ENCODE assay signal across 13 cellular contexts in the genomic region with DNA sequence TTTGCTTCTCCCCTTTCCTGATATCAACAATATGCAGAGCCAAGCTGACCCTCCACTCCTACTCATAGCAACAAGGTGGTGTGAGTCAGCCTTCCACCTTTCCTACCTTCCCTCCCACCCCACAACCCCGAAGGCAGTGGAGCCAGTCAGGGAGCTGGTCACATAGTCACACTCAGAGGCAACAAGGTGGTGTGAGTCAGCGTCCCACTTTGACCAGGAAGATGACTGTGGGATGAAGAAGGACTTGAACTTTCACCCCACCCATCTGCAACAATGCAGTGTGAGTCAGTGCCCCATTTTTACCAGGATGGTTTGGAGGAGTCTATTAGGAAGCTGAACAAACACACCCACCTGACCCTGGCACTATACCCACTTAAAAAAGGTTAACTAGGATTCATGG. TPM values are rescaled to one million over a fixed set of nuclear protein-coding genes. Genes with fewer than 3 reads are reported as not detected.
DNase-seq lines count a peak whose midpoint lies in the region; ATAC-seq, FAIRE-seq and TF ChIP-seq lines count a peak whose summit lies in the region.
"Had no signal": no experiment of that assay in that cellular context is flagged by ENCODE, and none has a peak within 500 bp of the region (broad histone marks: within the 10 kb centered on the region; RNA-seq: fewer than 3 reads in every experiment).

No MANE protein-coding gene starts in this region.

- CTCF ChIA-PET in AG04450 (lab: Charles Lee) = interaction anchor here (0.9 kb wide), 1 partner anchor 9 kb away, joined by 4 read pairs; no protein-coding TSS in a partner anchor
- CTCF ChIA-PET in K562 (lab: Yijun Ruan, JAX; ENCODE audit: low intra/inter-chr PET ratio) = no interaction called here
- CTCF ChIA-PET in HepG2 (lab: Yijun Ruan, JAX; ENCODE audit: low intra/inter-chr PET ratio, low total read pairs) = no interaction called here

- BruUV-seq in K562 (replicated peaks; lab: Mats Ljungman, UMichigan) (no TSS peak), HepG2 (replicated peaks; lab: Mats Ljungman, UMichigan) (no TSS peak)

- H3K36me3 ChIP-seq in K562 (ENCODE audit: control insufficient read depth, insufficient read depth, low read length) (no peaks in the 10 kb centered on the region), HepG2 (replicated peaks in 1 of 2; ENCODE audit: control insufficient read depth in 1 of 2, insufficient read depth in 2 of 2, low read length in 2 of 2) (no peaks in the 10 kb centered on the region)
- H3K36me3 ChIP-seq: HAP-1, sigmoid colon had no signal

- H3K4me3 Mint-ChIP-seq in HFFc6 = no peak overlapping the region
- H3K4me3 Mint-ChIP-seq: CD8-positive, alpha-beta memory T cell had no signal

- no peak for TF ChIP-seq CTCF in AG04450 (IDR thresholded peaks at IDR 0.05; ENCODE audit: low read depth, low read length)
- TF ChIP-seq CTCF in HFFc6 (IDR thresholded peaks at IDR 0.05) = no peak
- no peak for TF ChIP-seq CTCF in K562 (IDR thresholded peaks at IDR 0.05 in 2 of 3, conservative IDR thresholded peaks at IDR 0.05 in 1 of 3; ENCODE audit: insufficient read depth in 2 of 3, low read depth in 1 of 3, low read length in 3 of 3)
- no peak for TF ChIP-seq CTCF in HepG2 (CRISPR knock-in tag; IDR thresholded peaks at IDR 0.05)

- peak overlapping the region; percentile 42; the same call in 1 of the 2 replicates for H3K27ac Mint-ChIP-seq in HFFc6
- H3K27ac Mint-ChIP-seq: CD8-positive, alpha-beta memory T cell had no signal

- H3K36me3 Mint-ChIP-seq in HFFc6 (ENCODE audit: low read depth) = peaks cover 7% of the 10 kb centered on the region; the same call in 1 of the 2 replicates

- POLR2A ChIA-PET in AG04450 (lab: Yijun Ruan, JAX) (no interaction called here), K562 (lab: Yijun Ruan, JAX) (interaction anchor here (0.6 to 2.1 kb wide), 3 partner anchors 11 to 277 kb away, joined by 3 to 5 read pairs (median 3); no protein-coding TSS in a partner anchor), HepG2 (lab: Yijun Ruan, JAX) (interaction anchor here (1.2 kb wide), 1 partner anchor 9 kb away, joined by 6 read pairs; no protein-coding TSS in a partner anchor)

- H3K79me2 ChIP-seq in K562 (ENCODE audit: control insufficient read depth, insufficient read depth, low read length) (no peaks in the 10 kb centered on the region), HepG2 (ENCODE audit: insufficient read depth, low read length) (no peaks in the 10 kb centered on the region)

- in situ Hi-C loops in K562 (cut with MboI) = no loop called here
- in situ Hi-C loops in HepG2 (cut with HindIII; ENCODE audit: extremely low pct_ligation_motif_present, low pct_unique_long_range_greater_than_20kb) = no loop called here
- in situ Hi-C loops in G401 (cut with HindIII; ENCODE audit: low sequenced_read_pairs) = no loop called here

- H3K4me3 ChIP-seq in AG04450 (ENCODE audit: low read depth, low read length) (no peak overlapping the region), K562 (no peak overlapping the region), HepG2 (replicated peaks in 1 of 3; ENCODE audit: insufficient read depth in 1 of 3, low read depth in 2 of 3, low read length in 3 of 3) (no peak overlapping the region)
- H3K4me3 ChIP-seq: HAP-1, sigmoid colon had no signal

- H3K4me1 ChIP-seq in K562 (replicated peaks in 1 of 2; ENCODE audit: control insufficient read depth in 2 of 2, insufficient read depth in 2 of 2, low read length in 2 of 2) (no peaks in the 10 kb centered on the region; a peak in 1 of 5 replicates), HepG2 (ENCODE audit: insufficient read depth, low read length) (peaks cover 11% of the 10 kb centered on the region)
- H3K4me1 ChIP-seq: HAP-1, sigmoid colon had no signal

- H4K20me1 ChIP-seq in K562 (replicated peaks; ENCODE audit: control insufficient read depth, insufficient read depth, low read length) = no peaks in the 10 kb centered on the region
- H4K20me1 ChIP-seq in HepG2 (ENCODE audit: insufficient read depth, low read length) = no peaks in the 10 kb centered on the region

- FAIRE-seq in K562 (lab: Jason Lieb, UNC) = peak; percentile 80
- no peak for FAIRE-seq in HepG2 (lab: Jason Lieb, UNC)

- peaks cover 24% of the 10 kb centered on the region for H3K4me1 Mint-ChIP-seq in HFFc6 (ENCODE audit: low read depth)
- H3K4me1 Mint-ChIP-seq: CD8-positive, alpha-beta memory T cell had no signal

- intact Hi-C loops in K562 (cut with micrococcal nuclease) (no loop called here), HepG2 (cut with micrococcal nuclease; ENCODE audit: unreplicated experiment) (no loop called here), left ventricle myocardium superior (cut with micrococcal nuclease) (no loop called here), Right ventricle myocardium inferior (cut with DNase I) (no loop called here)

- no peak overlapping the region for H3K9ac ChIP-seq in K562 (ENCODE audit: insufficient read depth in 1 of 2, low read depth in 2 of 2, low read length in 2 of 2)
- no peak overlapping the region for H3K9ac ChIP-seq in HepG2 (ENCODE audit: insufficient read depth, low read depth, low read length)

- H3K4me2 ChIP-seq in K562 (ENCODE audit: insufficient read depth, low read length) (no peak overlapping the region), HepG2 (ENCODE audit: low read depth, low read length) (no peak overlapping the region)

- WGBS in K562 (ENCODE audit: insufficient coverage, low coverage, missing lambda C conversion rate) = 7% methylated on average over 2 of the region's 2 CpGs
- 5% methylated on average over 2 of the region's 2 CpGs for WGBS in HepG2 (ENCODE audit: low lambda C conversion rate)

- TF ChIP-seq RAD21 in K562 (CRISPR knock-in tag; conservative IDR thresholded peaks at IDR 0.05 in 1 of 2, IDR thresholded peaks at IDR 0.05 in 1 of 2) (no peak), HepG2 (CRISPR knock-in tag; IDR thresholded peaks at IDR 0.05) (no peak)

- H3K27me3 ChIP-seq in AG04450 (ENCODE audit: control insufficient read depth, insufficient read depth, low read length) (no peaks in the 10 kb centered on the region), K562 (ENCODE audit: control insufficient read depth in 2 of 2, insufficient read depth in 2 of 2, low read length in 2 of 2) (no peaks in the 10 kb centered on the region), HepG2 (ENCODE audit: control insufficient read depth in 1 of 2, insufficient read depth in 2 of 2, low read length in 2 of 2) (no peaks in the 10 kb centered on the region)
- H3K27me3 ChIP-seq: sigmoid colon had no signal

- TF ChIP-seq POLR2A in K562 (conservative IDR thresholded peaks at IDR 0.05) (no peak), HepG2 (IDR thresholded peaks at IDR 0.05; ENCODE audit: insufficient read depth in 1 of 2, low read depth in 2 of 2, low read length in 2 of 2) (no peak)

- H3K9me1 ChIP-seq in K562 (ENCODE audit: control insufficient read depth, insufficient read depth, low read length) = no peaks in the 10 kb centered on the region

- H2AFZ ChIP-seq in K562 (ENCODE audit: low read depth, low read length) (no peak overlapping the region), HepG2 (ENCODE audit: low read length) (no peak overlapping the region)

- H3K9me3 ChIP-seq in AG04450 (ENCODE audit: control insufficient read depth, insufficient read depth, low read length) (no peaks in the 10 kb centered on the region), K562 (replicated peaks; ENCODE audit: control insufficient read depth, insufficient read depth, low read depth, low read length) (no peaks in the 10 kb centered on the region), HepG2 (ENCODE audit: low read length) (no peaks in the 10 kb centered on the region)
- H3K9me3 ChIP-seq: HAP-1, sigmoid colon had no signal

- H3K9me3 Mint-ChIP-seq in HFFc6 = no peaks in the 10 kb centered on the region

- ATAC-seq in K562 = peak; percentile 44; the same call in 1 of the 3 replicates
- ATAC-seq in HepG2 = peak; percentile 73
- no peak for ATAC-seq in left ventricle myocardium superior
- ATAC-seq in Right ventricle myocardium inferior = no peak

- H3K27ac ChIP-seq in AG04450 (ENCODE audit: low read depth, low read length) = no peak overlapping the region
- no peak overlapping the region for H3K27ac ChIP-seq in K562 (ENCODE audit: extremely low read depth, low read depth, low read length)
- no peak overlapping the region for H3K27ac ChIP-seq in HepG2 (ENCODE audit: extremely low read length, insufficient read depth, low read length)
- H3K27ac ChIP-seq: sigmoid colon had no signal

- peaks cover 5% of the 10 kb centered on the region; the same call in 1 of the 2 replicates for H3K27me3 Mint-ChIP-seq in HFFc6 (ENCODE audit: insufficient read depth)

- peak; percentile 6 for DNase-seq in AG04450 (ENCODE audit: low read depth, low spot score)
- peak; percentile 74 for DNase-seq in HFFc6
- peak; percentile 19 to 55 (median 32) for DNase-seq in K562 (ENCODE audit: extremely low read depth in 1 of 4, low spot score in 3 of 4)
- peak; percentile 59 for DNase-seq in HepG2 (ENCODE audit: low spot score)
- no peak for DNase-seq in left ventricle myocardium superior
- no peak for DNase-seq in GOT3 (lab: John Stamatoyannopoulos, UW)
- no peak for DNase-seq in Right ventricle myocardium inferior (ENCODE audit: missing footprints)
- DNase-seq in G401 (ENCODE audit: low spot score) = no peak
- DNase-seq: CD8-positive, alpha-beta memory T cell; NCI-H2227 treated with DMSO at 0.1 percent for 48 hours; sigmoid colon had no signal

- TF ChIP-seq EP300 in K562 (IDR thresholded peaks at IDR 0.05; ENCODE audit: low read length) (no peak), HepG2 (IDR thresholded peaks at IDR 0.05; ENCODE audit: low read depth in 2 of 2, low read length in 2 of 2) (0 out of 4 replicates have a peak, but pooled peaks of 1 of the 2 experiments have one; percentile 14), HepG2 (CRISPR knock-in tag; IDR thresholded peaks at IDR 0.05; ENCODE audit: borderline replicate concordance) (no peak)

RNA-seq across cellular contexts. Expression of gene ZNF782, which starts 30.1 kb away (rescaled TPM):
- polyA plus RNA-seq in AG04450 (2011; rRNA removed) (1.6 and 1.7 TPM in 2 replicates), K562 (2011; rRNA removed) (4.5 and 4.6 TPM in 2 replicates), K562 (2014; fragmentation: Illumina TruSeq; extraction: Trizol) (3.9 and 4.2 TPM in 2 replicates), K562 (2014; fragmentation: Nextera tagmentation; extraction: Ambion mirVana) (under 1 TPM; 0.38 to 0.55 TPM), K562 (2014; rRNA removed) (3.2 and 5.3 TPM in 2 replicates), HepG2 (2011; rRNA removed) (1.4 and 1.5 TPM in 2 replicates)
- 4.8 and 5.3 TPM in 2 replicates for polyA minus RNA-seq in AG04450 (2011; rRNA and poly(A)+ RNA removed)
- 1 to 10 TPM; 1.3 to 2.5 (median 2.0) TPM for total RNA-seq in HFFc6 (2021; fragmentation: NEBNext Ultra II Directional; extraction: Animal tissue kit (Norgen Biotek cat#: 25700))
- total RNA-seq in K562 (2011; cell fraction: chromatin; rRNA removed; ENCODE audit: low replicate concordance) = 4.7 and 25.6 TPM in 2 replicates
- 3.8 and 6.7 TPM in 2 replicates for total RNA-seq in K562 (2011; cell fraction: nucleolus; rRNA removed)
- total RNA-seq in K562 (2011; cell fraction: nucleoplasm; rRNA removed) = 7.1 and 7.6 TPM in 2 replicates
- total RNA-seq in K562 (2014; rRNA removed) (4.3 and 5.1 TPM in 2 replicates), K562 (2014; rRNA removed; fragmentation: Illumina TruSeq; extraction: Trizol) (6.0 and 6.4 TPM in 2 replicates), K562 (2015; rRNA removed; fragmentation: Illumina TruSeq; extraction: Trizol) (7.1 and 8.8 TPM in 2 replicates), K562 (2021) (4.5 and 4.9 TPM in 2 replicates), HepG2 (2016; rRNA removed; fragmentation: Illumina TruSeq; extraction: Trizol) (4.7 and 4.9 TPM in 2 replicates), left ventricle myocardium superior (4.4 TPM), Right ventricle myocardium inferior (3.1 TPM)
- polyA plus RNA-seq in K562 (2011; cell fraction: cytosol; rRNA removed) = 1.0 and 1.2 TPM in 2 replicates
- polyA plus RNA-seq in K562 (2011; cell fraction: nucleus; rRNA removed) = 7.1 and 9.6 TPM in 2 replicates
- polyA plus RNA-seq in K562 (2012) = 2.4 and 3.2 TPM in 2 replicates
- polyA minus RNA-seq in K562 (2011; rRNA and poly(A)+ RNA removed) = 7.2 and 12.4 TPM in 2 replicates
- polyA minus RNA-seq in K562 (2011; cell fraction: cytosol; rRNA and poly(A)+ RNA removed) = 1.4 and 3.0 TPM in 2 replicates
- polyA minus RNA-seq in K562 (2011; cell fraction: nucleus; rRNA and poly(A)+ RNA removed) = 6.1 and 11.3 TPM in 2 replicates
- 0.88 and 2.2 TPM in 2 replicates for total RNA-seq in HepG2 (2016; cell fraction: cytosol; rRNA removed; fragmentation: Illumina TruSeq; extraction: Trizol; ENCODE audit: low read depth)
- total RNA-seq in HepG2 (2016; cell fraction: insoluble cytoplasmic fraction; rRNA removed; fragmentation: Illumina TruSeq; extraction: Trizol) = 3.9 and 5.8 TPM in 2 replicates
- 3.4 TPM in 2 replicates for total RNA-seq in HepG2 (2016; cell fraction: membrane; rRNA removed; fragmentation: Illumina TruSeq; extraction: Trizol)
- 10.7 and 14.7 TPM in 2 replicates for total RNA-seq in HepG2 (2016; cell fraction: nucleus; rRNA removed; fragmentation: Illumina TruSeq; extraction: Trizol)
- 0.50 and 0.88 TPM in 2 replicates for polyA plus RNA-seq in HepG2 (2011; cell fraction: cytosol; rRNA removed)
- polyA plus RNA-seq in HepG2 (2011; cell fraction: nucleus; rRNA removed) = 2.1 TPM in 2 replicates
- polyA plus RNA-seq in HepG2 (2012) = 1.4 and 1.6 TPM in 2 replicates
- 1.5 and 1.7 TPM in 2 replicates for polyA plus RNA-seq in HepG2 (2016; cell fraction: cytosol; fragmentation: Illumina TruSeq; extraction: Trizol; ENCODE audit: low read depth)
- polyA plus RNA-seq in HepG2 (2016; cell fraction: insoluble cytoplasmic fraction; fragmentation: Illumina TruSeq; extraction: Trizol; ENCODE audit: low read depth) = 2.1 and 2.3 TPM in 2 replicates
- 2.1 and 2.4 TPM in 2 replicates for polyA plus RNA-seq in HepG2 (2016; cell fraction: membrane; fragmentation: Illumina TruSeq; extraction: Trizol; ENCODE audit: low read depth)
- 4.9 and 5.3 TPM in 2 replicates for polyA plus RNA-seq in HepG2 (2016; cell fraction: nucleus; fragmentation: Illumina TruSeq; extraction: Trizol; ENCODE audit: insufficient read depth, low read depth)
- 2.2 and 9.6 TPM in 2 replicates for polyA minus RNA-seq in HepG2 (2011; rRNA and poly(A)+ RNA removed; ENCODE audit: low replicate concordance)
- 1.5 and 2.2 TPM in 2 replicates for polyA minus RNA-seq in HepG2 (2011; cell fraction: cytosol; rRNA and poly(A)+ RNA removed)
- polyA minus RNA-seq in HepG2 (2011; cell fraction: nucleus; rRNA and poly(A)+ RNA removed) = 18.7 and 20.3 TPM in 2 replicates
- 2.7 and 5.8 TPM in 2 replicates for total RNA-seq in G401 (2014; rRNA removed; shearing (Covaris generic))

RNA-seq across cellular contexts. Expression of gene NUTM2G, which starts 44.2 kb away (rescaled TPM):
- polyA plus RNA-seq in AG04450 (2011; rRNA removed) (not detected in 2 replicates), K562 (2011; rRNA removed) (not detected in 2 replicates), K562 (2014; fragmentation: Illumina TruSeq; extraction: Trizol) (not detected in 2 replicates), K562 (2014; fragmentation: Nextera tagmentation; extraction: Ambion mirVana) (under 1 TPM; 0.03 TPM), K562 (2014; rRNA removed) (not detected in 2 replicates), HepG2 (2011; rRNA removed) (not detected in 2 replicates)
- polyA minus RNA-seq in AG04450 (2011; rRNA and poly(A)+ RNA removed) = not detected in 2 replicates
- total RNA-seq in HFFc6 (2021; fragmentation: NEBNext Ultra II Directional; extraction: Animal tissue kit (Norgen Biotek cat#: 25700)) = not detected
- not detected in 2 replicates for total RNA-seq in K562 (2011; cell fraction: chromatin; rRNA removed; ENCODE audit: low replicate concordance)
- not detected in 2 replicates for total RNA-seq in K562 (2011; cell fraction: nucleolus; rRNA removed)
- not detected in 2 replicates for total RNA-seq in K562 (2011; cell fraction: nucleoplasm; rRNA removed)
- total RNA-seq in K562 (2014; rRNA removed) (not detected in 2 replicates), K562 (2014; rRNA removed; fragmentation: Illumina TruSeq; extraction: Trizol) (not detected in 2 replicates), K562 (2015; rRNA removed; fragmentation: Illumina TruSeq; extraction: Trizol) (not detected in 2 replicates), K562 (2021) (not detected in 2 replicates), HepG2 (2016; rRNA removed; fragmentation: Illumina TruSeq; extraction: Trizol) (not detected in 2 replicates), left ventricle myocardium superior (not detected), Right ventricle myocardium inferior (not detected)
- not detected in 2 replicates for polyA plus RNA-seq in K562 (2011; cell fraction: cytosol; rRNA removed)
- not detected in 2 replicates for polyA plus RNA-seq in K562 (2011; cell fraction: nucleus; rRNA removed)
- polyA plus RNA-seq in K562 (2012) = 0.65 and 0.69 TPM in 2 replicates
- polyA minus RNA-seq in K562 (2011; rRNA and poly(A)+ RNA removed) = not detected in 2 replicates
- not detected in 2 replicates for polyA minus RNA-seq in K562 (2011; cell fraction: cytosol; rRNA and poly(A)+ RNA removed)
- not detected in 2 replicates for polyA minus RNA-seq in K562 (2011; cell fraction: nucleus; rRNA and poly(A)+ RNA removed)
- not detected in 2 replicates for total RNA-seq in HepG2 (2016; cell fraction: cytosol; rRNA removed; fragmentation: Illumina TruSeq; extraction: Trizol; ENCODE audit: low read depth)
- 0.04 TPM in 1 of 2 replicates, not detected in the other for total RNA-seq in HepG2 (2016; cell fraction: insoluble cytoplasmic fraction; rRNA removed; fragmentation: Illumina TruSeq; extraction: Trizol)
- not detected in 2 replicates for total RNA-seq in HepG2 (2016; cell fraction: membrane; rRNA removed; fragmentation: Illumina TruSeq; extraction: Trizol)
- not detected in 2 replicates for total RNA-seq in HepG2 (2016; cell fraction: nucleus; rRNA removed; fragmentation: Illumina TruSeq; extraction: Trizol)
- polyA plus RNA-seq in HepG2 (2011; cell fraction: cytosol; rRNA removed) = not detected in 2 replicates
- polyA plus RNA-seq in HepG2 (2011; cell fraction: nucleus; rRNA removed) = 0.11 TPM in 1 of 2 replicates, not detected in the other
- polyA plus RNA-seq in HepG2 (2012) = 0.31 and 0.40 TPM in 2 replicates
- not detected in 2 replicates for polyA plus RNA-seq in HepG2 (2016; cell fraction: cytosol; fragmentation: Illumina TruSeq; extraction: Trizol; ENCODE audit: low read depth)
- polyA plus RNA-seq in HepG2 (2016; cell fraction: insoluble cytoplasmic fraction; fragmentation: Illumina TruSeq; extraction: Trizol; ENCODE audit: low read depth) = not detected in 2 replicates
- polyA plus RNA-seq in HepG2 (2016; cell fraction: membrane; fragmentation: Illumina TruSeq; extraction: Trizol; ENCODE audit: low read depth) = not detected in 2 replicates
- not detected in 2 replicates for polyA plus RNA-seq in HepG2 (2016; cell fraction: nucleus; fragmentation: Illumina TruSeq; extraction: Trizol; ENCODE audit: insufficient read depth, low read depth)
- polyA minus RNA-seq in HepG2 (2011; rRNA and poly(A)+ RNA removed; ENCODE audit: low replicate concordance) = not detected in 2 replicates
- not detected in 2 replicates for polyA minus RNA-seq in HepG2 (2011; cell fraction: cytosol; rRNA and poly(A)+ RNA removed)
- polyA minus RNA-seq in HepG2 (2011; cell fraction: nucleus; rRNA and poly(A)+ RNA removed) = not detected in 2 replicates
- total RNA-seq in G401 (2014; rRNA removed; shearing (Covaris generic)) = not detected in 2 replicates
- total RNA-seq: CD8-positive, alpha-beta memory T cell; dermis microvascular lymphatic vessel endothelial cell; sigmoid colon had no signal

Comparison
In these comparisons a context has a peak if more than half of its experiments do, and no peak if none do; other contexts are left out.
1. DNase-seq: peak in AG04450 (single experiment), HFFc6 (single experiment), K562 (4 of 4) and HepG2 (single experiment); none in left ventricle myocardium superior (single experiment), GOT3 (single experiment), Right ventricle myocardium inferior (single experiment) and G401 (single experiment).
2. ATAC-seq: peak in K562 (single experiment) and HepG2 (single experiment); none in left ventricle myocardium superior (single experiment) and Right ventricle myocardium inferior (single experiment).